14 cellular contexts compared by ENCODE assay signal in genomic region chr17:38918129-38918913, GRCh38. TPM values are rescaled to one million over a fixed set of nuclear protein-coding genes. Genes with fewer than 3 reads are reported as not detected.
DNase-seq lines count a peak whose midpoint lies in the region; ATAC-seq, FAIRE-seq and TF ChIP-seq lines count a peak whose summit lies in the region.
"Had no signal": no experiment of that assay in that cellular context is flagged by ENCODE, and none has a peak within 500 bp of the region (broad histone marks: within the 10 kb centered on the region; RNA-seq: fewer than 3 reads in every experiment).

No MANE protein-coding gene starts in this region.

- TF ChIP-seq CTCF in left ventricle myocardium inferior (IDR thresholded peaks at IDR 0.05; ENCODE audit: borderline replicate concordance) (no peak), K562 (IDR thresholded peaks at IDR 0.05 in 2 of 3, conservative IDR thresholded peaks at IDR 0.05 in 1 of 3; ENCODE audit: insufficient read depth in 2 of 3, low read depth in 1 of 3, low read length in 3 of 3) (peak in 2 of 3 experiments; percentile 11 to 25; a peak in 2 of 6 replicates), uterus (IDR thresholded peaks at IDR 0.05) (no peak)

- no peak for TF ChIP-seq POLR2A in K562 (conservative IDR thresholded peaks at IDR 0.05)
- TF ChIP-seq POLR2A in uterus (IDR thresholded peaks at IDR 0.05) = no peak

- DNase-seq in left ventricle myocardium inferior (no peak), Right ventricle myocardium inferior (ENCODE audit: missing footprints) (no peak), K562 (ENCODE audit: extremely low read depth in 1 of 4, low spot score in 3 of 4) (peak in 1 of 4 experiments; percentile 17), mesenteric fat pad (ENCODE audit: low spot score) (peak; percentile 82), uterus (no peak), NCI-H510A treated with DMSO at 0.1 percent for 48 hours (lab: John Stamatoyannopoulos, UW) (no peak), MG63 (no peak)
- DNase-seq: activated CD4-positive, CD25-positive, alpha-beta regulatory T cell; caudate nucleus; heart left ventricle had no signal

- in situ Hi-C loops in K562 (cut with MboI) = no loop called here

- peak in 1 of 2 experiments; percentile 41; a peak in 2 of 4 replicates for TF ChIP-seq RAD21 in K562 (CRISPR knock-in tag; conservative IDR thresholded peaks at IDR 0.05 in 1 of 2, IDR thresholded peaks at IDR 0.05 in 1 of 2)

- 93% methylated on average over 34 of the region's 37 CpGs for WGBS in K562 (ENCODE audit: insufficient coverage, low coverage, missing lambda C conversion rate)

- TF ChIP-seq EP300 in K562 (IDR thresholded peaks at IDR 0.05; ENCODE audit: low read length) = no peak

- no peak overlapping the region for H3K4me2 ChIP-seq in K562 (ENCODE audit: insufficient read depth, low read length)

- no peaks in the 10 kb centered on the region for H3K9me1 ChIP-seq in K562 (ENCODE audit: control insufficient read depth, insufficient read depth, low read length)

- H3K9ac ChIP-seq in K562 (ENCODE audit: insufficient read depth in 1 of 2, low read depth in 2 of 2, low read length in 2 of 2) = no peak overlapping the region; a peak in 1 of 4 replicates

- H3K27ac ChIP-seq in left ventricle myocardium inferior (replicated peaks) = peak overlapping the region; percentile 82
- no peak overlapping the region for H3K27ac ChIP-seq in K562 (ENCODE audit: extremely low read depth, low read depth, low read length)
- peak overlapping the region; percentile 79 to 90 for H3K27ac ChIP-seq in uterus
- H3K27ac ChIP-seq: ovary had no signal

- POLR2A ChIA-PET in K562 (lab: Yijun Ruan, JAX) = interaction anchor here (0.6 kb wide), 1 partner anchor 21 kb away, joined by 4 read pairs; no protein-coding TSS in a partner anchor

- H2AFZ ChIP-seq in K562 (ENCODE audit: low read depth, low read length) = no peak overlapping the region

- no peak for ATAC-seq in Right ventricle myocardium inferior
- ATAC-seq in K562 = 0 out of 3 replicates have a peak, but pooled peaks have one; percentile 15
- no peak for ATAC-seq in HG02642 (IDR thresholded peaks at IDR 0.05; ENCODE audit: poor library complexity, unreplicated experiment)
- ATAC-seq: heart left ventricle, SK-N-SH treated with all-trans-retinoic acid at 6 μM for 48 hours had no signal

- H3K36me3 ChIP-seq in left ventricle myocardium inferior (peaks cover 57% of the 10 kb centered on the region), K562 (ENCODE audit: control insufficient read depth, insufficient read depth, low read length) (peaks cover 64% of the 10 kb centered on the region; the same call in 1 of the 3 replicates), uterus (no peaks in the 10 kb centered on the region), MG63 (peaks cover 85% of the 10 kb centered on the region)
- H3K36me3 ChIP-seq: ovary had no signal

- no TSS peak for BruUV-seq in K562 (replicated peaks; lab: Mats Ljungman, UMichigan)

- no peaks in the 10 kb centered on the region for H3K9me3 ChIP-seq in left ventricle myocardium inferior (replicated peaks)
- no peaks in the 10 kb centered on the region for H3K9me3 ChIP-seq in K562 (replicated peaks; ENCODE audit: control insufficient read depth, insufficient read depth, low read depth, low read length)
- no peaks in the 10 kb centered on the region for H3K9me3 ChIP-seq in uterus
- no peaks in the 10 kb centered on the region for H3K9me3 ChIP-seq in MG63
- H3K9me3 ChIP-seq: heart left ventricle, ovary had no signal

- H3K4me3 ChIP-seq in left ventricle myocardium inferior = no peak overlapping the region
- no peak overlapping the region for H3K4me3 ChIP-seq in K562
- H3K4me3 ChIP-seq in uterus = no peak overlapping the region
- H3K4me3 ChIP-seq in MG63 = no peak overlapping the region
- H3K4me3 ChIP-seq: heart left ventricle, lung, ovary had no signal

- no peaks in the 10 kb centered on the region for H3K79me2 ChIP-seq in K562 (ENCODE audit: control insufficient read depth, insufficient read depth, low read length)

- H3K27me3 ChIP-seq in left ventricle myocardium inferior (ENCODE audit: low read depth) (no peaks in the 10 kb centered on the region), K562 (ENCODE audit: control insufficient read depth in 2 of 2, insufficient read depth in 2 of 2, low read length in 2 of 2) (no peaks in the 10 kb centered on the region), uterus (no peaks in the 10 kb centered on the region), MG63 (no peaks in the 10 kb centered on the region)
- H3K27me3 ChIP-seq: heart left ventricle, ovary had no signal

- intact Hi-C loops in left ventricle myocardium inferior (cut with micrococcal nuclease) = no loop called here
- intact Hi-C loops in Right ventricle myocardium inferior (cut with DNase I) = no loop called here
- intact Hi-C loops in K562 (cut with micrococcal nuclease) = no loop called here
- intact Hi-C loops in uterus (cut with DNase I; ENCODE audit: low total_unique reads) = no loop called here

- FAIRE-seq in K562 (lab: Jason Lieb, UNC) = no peak

- H3K4me1 ChIP-seq in left ventricle myocardium inferior = peaks cover 74% of the 10 kb centered on the region
- peaks cover 0 to 16% of the 10 kb centered on the region in 2 experiments; a peak in 1 of 5 replicates for H3K4me1 ChIP-seq in K562 (replicated peaks in 1 of 2; ENCODE audit: control insufficient read depth in 2 of 2, insufficient read depth in 2 of 2, low read length in 2 of 2)
- peaks cover 8 to 21% of the 10 kb centered on the region in 2 donors for H3K4me1 ChIP-seq in uterus

- peaks cover 5% of the 10 kb centered on the region; the same call in 1 of the 2 replicates for H4K20me1 ChIP-seq in K562 (replicated peaks; ENCODE audit: control insufficient read depth, insufficient read depth, low read length)

- CTCF ChIA-PET in K562 (lab: Yijun Ruan, JAX; ENCODE audit: low intra/inter-chr PET ratio) = interaction anchor here (0.6 kb wide), 1 partner anchor 326 kb away, joined by 3 read pairs; no protein-coding TSS in a partner anchor

TF ChIP-seq in K562, 482 proteins besides CTCF, POLR2A, EP300 and RAD21 (continues in another document):
- TF ChIP-seq, protein P1, sequence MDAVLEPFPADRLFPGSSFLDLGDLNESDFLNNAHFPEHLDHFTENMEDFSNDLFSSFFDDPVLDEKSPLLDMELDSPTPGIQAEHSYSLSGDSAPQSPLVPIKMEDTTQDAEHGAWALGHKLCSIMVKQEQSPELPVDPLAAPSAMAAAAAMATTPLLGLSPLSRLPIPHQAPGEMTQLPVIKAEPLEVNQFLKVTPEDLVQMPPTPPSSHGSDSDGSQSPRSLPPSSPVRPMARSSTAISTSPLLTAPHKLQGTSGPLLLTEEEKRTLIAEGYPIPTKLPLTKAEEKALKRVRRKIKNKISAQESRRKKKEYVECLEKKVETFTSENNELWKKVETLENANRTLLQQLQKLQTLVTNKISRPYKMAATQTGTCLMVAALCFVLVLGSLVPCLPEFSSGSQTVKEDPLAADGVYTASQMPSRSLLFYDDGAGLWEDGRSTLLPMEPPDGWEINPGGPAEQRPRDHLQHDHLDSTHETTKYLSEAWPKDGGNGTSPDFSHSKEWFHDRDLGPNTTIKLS (IDR thresholded peaks at IDR 0.05; ENCODE audit: borderline replicate concordance, low read depth) = no peak

RNA-seq across cellular contexts. Expression of gene LASP1, which starts 48.5 kb away (rescaled TPM):
- total RNA-seq in left ventricle myocardium inferior (29.4 TPM), Right ventricle myocardium inferior (38.5 TPM), K562 (2014; rRNA removed) (48.5 and 49.0 TPM in 2 replicates), K562 (2014; rRNA removed; fragmentation: Illumina TruSeq; extraction: Trizol) (35.1 and 38.8 TPM in 2 replicates), K562 (2015; rRNA removed; fragmentation: Illumina TruSeq; extraction: Trizol) (55.3 and 58.7 TPM in 2 replicates), K562 (2021) (112 and 125 TPM in 2 replicates), mesenteric fat pad (172 TPM), uterus (100 to 1,000 TPM in 1 of 4 donors, 10 to 100 TPM in 3; 21.2 to 119 (median 58.2) TPM)
- total RNA-seq in K562 (2011; cell fraction: chromatin; rRNA removed; ENCODE audit: low replicate concordance) = 56.3 and 141 TPM in 2 replicates
- 52.5 and 72.2 TPM in 2 replicates for total RNA-seq in K562 (2011; cell fraction: nucleolus; rRNA removed)
- 56.8 and 72.4 TPM in 2 replicates for total RNA-seq in K562 (2011; cell fraction: nucleoplasm; rRNA removed)
- polyA plus RNA-seq in K562 (2011; rRNA removed) (45.9 and 62.1 TPM in 2 replicates), K562 (2014; fragmentation: Illumina TruSeq; extraction: Trizol) (95.7 and 104 TPM in 2 replicates), K562 (2014; fragmentation: Nextera tagmentation; extraction: Ambion mirVana) (10 to 100 TPM; 23.0 to 23.6 TPM), K562 (2014; rRNA removed) (69.1 and 78.2 TPM in 2 replicates)
- polyA plus RNA-seq in K562 (2011; cell fraction: cytosol; rRNA removed) = 58.9 and 166 TPM in 2 replicates
- polyA plus RNA-seq in K562 (2011; cell fraction: nucleus; rRNA removed) = 25.9 and 52.6 TPM in 2 replicates
- 110 and 126 TPM in 2 replicates for polyA plus RNA-seq in K562 (2012)
- 48.3 and 89.0 TPM in 2 replicates for polyA minus RNA-seq in K562 (2011; rRNA and poly(A)+ RNA removed)
- 56.3 and 79.0 TPM in 2 replicates for polyA minus RNA-seq in K562 (2011; cell fraction: cytosol; rRNA and poly(A)+ RNA removed)
- polyA minus RNA-seq in K562 (2011; cell fraction: nucleus; rRNA and poly(A)+ RNA removed) = 20.1 and 22.1 TPM in 2 replicates
- 228 and 323 TPM in 2 replicates for total RNA-seq in MG63 (2014; rRNA removed; shearing (Covaris generic); ENCODE audit: low replicate concordance)

RNA-seq across cellular contexts. Expression of gene FBXO47, which starts 48.9 kb away (rescaled TPM):
- total RNA-seq in left ventricle myocardium inferior (not detected), Right ventricle myocardium inferior (not detected), K562 (2014; rRNA removed) (not detected in 2 replicates), K562 (2014; rRNA removed; fragmentation: Illumina TruSeq; extraction: Trizol) (not detected in 2 replicates), K562 (2015; rRNA removed; fragmentation: Illumina TruSeq; extraction: Trizol) (not detected in 2 replicates), K562 (2021) (not detected in 2 replicates), mesenteric fat pad (not detected), uterus (under 1 TPM in 1 of 4 donors, not detected in 3; 0.14 TPM)
- total RNA-seq in K562 (2011; cell fraction: chromatin; rRNA removed; ENCODE audit: low replicate concordance) = not detected in 2 replicates
- total RNA-seq in K562 (2011; cell fraction: nucleolus; rRNA removed) = not detected in 2 replicates
- not detected in 2 replicates for total RNA-seq in K562 (2011; cell fraction: nucleoplasm; rRNA removed)
- polyA plus RNA-seq in K562 (2011; rRNA removed) (not detected in 2 replicates), K562 (2014; fragmentation: Illumina TruSeq; extraction: Trizol) (not detected in 2 replicates), K562 (2014; fragmentation: Nextera tagmentation; extraction: Ambion mirVana) (not detected), K562 (2014; rRNA removed) (not detected in 2 replicates)
- polyA plus RNA-seq in K562 (2011; cell fraction: cytosol; rRNA removed) = not detected in 2 replicates
- polyA plus RNA-seq in K562 (2011; cell fraction: nucleus; rRNA removed) = not detected in 2 replicates
- not detected in 2 replicates for polyA plus RNA-seq in K562 (2012)
- polyA minus RNA-seq in K562 (2011; rRNA and poly(A)+ RNA removed) = not detected in 2 replicates
- polyA minus RNA-seq in K562 (2011; cell fraction: cytosol; rRNA and poly(A)+ RNA removed) = not detected in 2 replicates
- polyA minus RNA-seq in K562 (2011; cell fraction: nucleus; rRNA and poly(A)+ RNA removed) = not detected in 2 replicates
- total RNA-seq in MG63 (2014; rRNA removed; shearing (Covaris generic); ENCODE audit: low replicate concordance) = not detected in 2 replicates
- total RNA-seq: lung, ovary had no signal
- polyA plus RNA-seq: heart left ventricle, lung, ovary had no signal

Comparison
In these comparisons a context has a peak if more than half of its experiments do, and no peak if none do; other contexts are left out.
1. CTCF ChIP-seq: peak in K562 (2 of 3); none in left ventricle myocardium inferior (single experiment) and uterus (0 of 4).